8 cellular contexts compared by ENCODE assay signal in the genomic region with DNA sequence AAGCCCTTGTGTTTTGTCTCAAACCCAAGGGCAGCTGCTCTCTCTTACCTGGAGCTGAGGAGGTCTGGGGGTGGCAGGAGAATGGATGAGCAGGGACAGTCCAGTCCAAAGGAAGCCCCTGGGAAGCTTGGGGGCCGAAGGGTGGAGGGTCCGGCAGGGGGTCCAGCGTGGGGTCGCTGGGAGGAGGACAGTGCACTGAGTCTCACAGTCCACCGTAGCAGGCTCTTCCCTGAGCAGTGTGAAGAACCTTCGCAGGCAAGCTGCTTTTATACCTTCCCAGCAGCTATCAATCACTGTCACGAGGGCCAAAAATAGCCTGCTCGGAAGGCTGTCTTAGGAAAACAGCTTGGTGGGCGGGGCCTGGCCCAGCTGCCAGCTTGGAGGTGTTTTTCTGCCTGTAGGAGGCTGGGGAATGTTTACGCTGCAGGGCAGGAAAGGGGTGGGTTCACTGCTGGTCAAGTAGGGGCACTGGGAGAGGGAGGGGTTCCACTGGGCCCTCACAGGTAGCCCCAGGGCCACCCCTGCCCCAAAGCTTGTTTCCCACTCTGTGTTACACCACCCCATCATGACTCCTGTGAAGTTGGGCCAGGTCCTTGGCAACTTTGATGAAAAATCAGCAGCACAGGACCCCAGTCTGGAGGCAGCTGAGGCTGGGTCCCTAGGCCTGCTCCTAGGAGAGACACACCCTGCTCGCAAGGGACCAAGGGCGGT. TPM values are rescaled to one million over a fixed set of nuclear protein-coding genes. Genes with fewer than 3 reads are reported as not detected.
DNase-seq lines count a peak whose midpoint lies in the region; ATAC-seq and TF ChIP-seq lines count a peak whose summit lies in the region.

A gene with protein sequence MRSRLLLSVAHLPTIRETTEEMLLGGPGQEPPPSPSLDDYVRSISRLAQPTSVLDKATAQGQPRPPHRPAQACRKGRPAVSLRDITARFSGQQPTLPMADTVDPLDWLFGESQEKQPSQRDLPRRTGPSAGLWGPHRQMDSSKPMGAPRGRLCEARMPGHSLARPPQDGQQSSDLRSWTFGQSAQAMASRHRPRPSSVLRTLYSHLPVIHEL (minus strand): TSS at position 240 of the 711 bp plus-strand sequence. CDS start 779 bp downstream, outside the sequence.

- peaks cover 6% of the 10 kb centered on the region; the same call in 1 of the 2 replicates for H3K36me3 ChIP-seq in WERI-Rb-1

- no peaks in the 10 kb centered on the region for H3K27me3 Mint-ChIP-seq in neural crest cell (ENCODE audit: low read depth)

- no peaks in the 10 kb centered on the region for H3K9me3 ChIP-seq in WERI-Rb-1 (ENCODE audit: severe bottlenecking)

- H3K4me1 Mint-ChIP-seq in neural crest cell: peaks cover 57% of the 10 kb centered on the region

- peak within 1 kb of the TSS; percentile 57 for H3K27ac Mint-ChIP-seq in neural crest cell (ENCODE audit: unreplicated experiment)

- H3K4me1 ChIP-seq in foreskin keratinocyte: peaks cover 26% of the 10 kb centered on the region

- peak within 1 kb of the TSS; percentile 88 for H3K4me3 ChIP-seq in WERI-Rb-1 (ENCODE audit: low read depth, low read length)

- peak; percentile 75 for TF ChIP-seq POLR2A in GM18526 (IDR thresholded peaks at IDR 0.05; ENCODE audit: extremely low read depth, insufficient read length)

- H3K36me3 Mint-ChIP-seq in neural crest cell (ENCODE audit: low read depth): no peaks in the 10 kb centered on the region

- TF ChIP-seq CTCF in WERI-Rb-1 (IDR thresholded peaks at IDR 0.05; ENCODE audit: low read depth, low read length) (0 out of 2 replicates have a peak, but pooled peaks have one; percentile 13), foreskin keratinocyte (conservative IDR thresholded peaks at IDR 0.05) (peak; percentile 32), neural crest cell (conservative IDR thresholded peaks at IDR 0.05) (peak; percentile 29)

- H3K9me3 Mint-ChIP-seq in neural crest cell: no peaks in the 10 kb centered on the region

- H3K27ac ChIP-seq in WERI-Rb-1 (peak within 1 kb of the TSS; percentile 84), foreskin keratinocyte (peak within 1 kb of the TSS; percentile 67)

- H3K27me3 ChIP-seq in WERI-Rb-1 (ENCODE audit: insufficient read depth, low read depth, severe bottlenecking) (no peaks in the 10 kb centered on the region), foreskin keratinocyte (no peaks in the 10 kb centered on the region)

- DNase-seq in ACHN (peak; percentile 92), NCI-H146 treated with DMSO at 0.1 percent for 48 hours (lab: John Stamatoyannopoulos, UW; ENCODE audit: unreplicated experiment) (peak; percentile 90), WERI-Rb-1 (peak; percentile 98), foreskin keratinocyte (peak; percentile 66 to 85), neural crest cell (ENCODE audit: low read depth, low spot score) (peak; percentile 58)
- no peak for DNase-seq in central memory CD4-positive, alpha-beta T cell

- ATAC-seq in foreskin keratinocyte: peak; percentile 67
- no peak for ATAC-seq in HG03108 (IDR thresholded peaks at IDR 0.05; ENCODE audit: unreplicated experiment)

- H3K4me3 Mint-ChIP-seq in neural crest cell: peak within 1 kb of the TSS; percentile 72

- in situ Hi-C loops in ACHN (cut with HindIII; ENCODE audit: low pct_ligation_motif_present, low pct_unique_long_range_greater_than_20kb, low sequenced_read_pairs): no loop called here

RNA-seq across cellular contexts. Expression of the gene that starts here (rescaled TPM):
- total RNA-seq in foreskin keratinocyte (0.60 and 0.75 TPM in 2 replicates), neural crest cell (0.50 and 1.1 TPM in 2 replicates)
- 0.56 and 0.84 TPM in 2 replicates for polyA plus RNA-seq in foreskin keratinocyte

Comparison
In these comparisons a context has a peak if more than half of its experiments do, and no peak if none do; other contexts are left out.
1. Peak in DNase-seq, ATAC-seq and H3K27ac ChIP-seq in foreskin keratinocyte; RNA of the gene not detected or under 1 TPM.